In the genomic region with DNA sequence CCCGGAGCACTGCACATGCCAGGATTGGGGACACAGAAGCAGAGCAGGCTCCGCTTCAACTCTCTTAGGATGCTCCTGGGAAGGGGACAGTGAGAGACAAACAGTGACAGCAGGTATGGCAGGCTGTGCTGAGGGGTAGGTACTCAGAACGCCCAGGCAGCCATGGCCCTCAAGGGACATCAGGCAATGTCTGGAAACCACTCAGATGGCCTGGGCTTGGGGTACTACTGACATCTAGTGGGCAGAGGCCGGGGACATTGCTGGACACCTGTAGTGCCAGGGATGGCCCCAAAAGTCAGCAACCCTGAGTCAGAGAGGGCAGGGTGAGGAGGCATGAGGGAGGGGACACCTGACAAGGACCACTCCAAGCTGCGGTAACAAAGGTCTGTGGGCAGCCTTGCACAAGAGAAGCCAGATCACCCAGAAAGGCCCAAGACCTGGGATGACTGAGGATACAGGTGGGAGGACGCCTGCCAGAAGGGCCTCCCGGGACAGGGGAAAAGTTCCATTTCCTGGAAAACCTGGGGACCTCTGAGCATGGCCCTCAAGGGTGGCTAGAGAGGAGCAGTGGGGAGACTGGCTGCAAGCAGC, we compare ENCODE assay signal across 8 cellular contexts. TPM values are rescaled to one million over a fixed set of nuclear protein-coding genes. Genes with fewer than 3 reads are reported as not detected.
DNase-seq lines count a peak whose midpoint lies in the region; ATAC-seq and TF ChIP-seq lines count a peak whose summit lies in the region.

No MANE protein-coding gene starts in this region.

- H3K36me3 ChIP-seq in osteoblast (ENCODE audit: insufficient read depth, low read length), result no peaks in the 10 kb centered on the region

- H3K27ac ChIP-seq in osteoblast (ENCODE audit: low read depth, low read length), result no peak overlapping the region

- ATAC-seq in GM18517 (IDR thresholded peaks at IDR 0.05; ENCODE audit: unreplicated experiment), result no peak
- no peak for ATAC-seq in GM18511 (IDR thresholded peaks at IDR 0.05; ENCODE audit: unreplicated experiment)

- peak; percentile 30 for TF ChIP-seq CTCF in epithelial cell of esophagus (IDR thresholded peaks at IDR 0.05; ENCODE audit: insufficient read depth, low read depth, low read length, missing control alignments)
- TF ChIP-seq CTCF in osteoblast (IDR thresholded peaks at IDR 0.05; ENCODE audit: extremely low read depth, low read depth, low read length), result peak; percentile 53

- no peaks in the 10 kb centered on the region for H3K79me2 ChIP-seq in osteoblast (ENCODE audit: insufficient read depth, low read length)

- no peak overlapping the region for H2AFZ ChIP-seq in osteoblast (ENCODE audit: low read length)

- no peaks in the 10 kb centered on the region for H3K27me3 ChIP-seq in osteoblast (ENCODE audit: insufficient read depth, low read length)

- no peaks in the 10 kb centered on the region for H3K9me3 ChIP-seq in osteoblast (ENCODE audit: low read depth, low read length)

- H3K4me1 ChIP-seq in osteoblast (ENCODE audit: insufficient read depth, low read length), result peaks cover 10% of the 10 kb centered on the region

- H3K4me3 ChIP-seq in epithelial cell of esophagus (ENCODE audit: low read length), result no peak overlapping the region
- H3K4me3 ChIP-seq in osteoblast (ENCODE audit: insufficient read depth, low read length), result no peak overlapping the region

- DNase-seq in H4 (ENCODE audit: low spot score), result peak; percentile 33
- peak; percentile 6 for DNase-seq in NCI-H774 (lab: John Stamatoyannopoulos, UW)
- DNase-seq in epithelial cell of esophagus (ENCODE audit: low read depth), result no peak
- peak; percentile 77 for DNase-seq in osteoblast (ENCODE audit: insufficient read length, low spot score, missing footprints)
- no peak for DNase-seq in DMS114 treated with DMSO at 0.1 percent for 48 hours (lab: John Stamatoyannopoulos, UW; ENCODE audit: unreplicated experiment)
- DNase-seq in SKM-1 (lab: John Stamatoyannopoulos, UW; ENCODE audit: unreplicated experiment), result no peak

- H3K4me2 ChIP-seq in osteoblast (ENCODE audit: insufficient read depth, low read length), result no peak overlapping the region

- peaks cover 24% of the 10 kb centered on the region for H4K20me1 ChIP-seq in osteoblast (ENCODE audit: insufficient read depth, low read length)

RNA-seq across cellular contexts. Expression of gene PEMT, which starts 21.2 kb away (rescaled TPM):
- total RNA-seq in H4 (2014; rRNA removed; shearing (Covaris generic)), result 51.5 and 57.2 TPM in 2 replicates
- total RNA-seq in osteoblast, result 25.3 and 26.4 TPM in 2 replicates

Comparison
In these comparisons a context has a peak if more than half of its experiments do, and no peak if none do; other contexts are left out.
1. DNase-seq: peak in H4 (single experiment), NCI-H774 (single experiment) and osteoblast (single experiment); none in epithelial cell of esophagus (single experiment), DMS114 treated with DMSO at 0.1 percent for 48 hours (single experiment) and SKM-1 (single experiment).